ENCODE assay signal across 1 cellular context in genomic region chr2:160506371-160507045, GRCh38.
TF ChIP-seq lines count a peak whose summit lies in the region.

No MANE protein-coding gene starts in this region.

TF ChIP-seq in K562, 482 proteins besides CTCF, POLR2A, EP300 and RAD21:
- TF ChIP-seq MNT (conservative IDR thresholded peaks at IDR 0.05), result no peak
- no peak for TF ChIP-seq ZNF232 (CRISPR knock-in tag; IDR thresholded peaks at IDR 0.05)
- TF ChIP-seq ZFX (CRISPR knock-in tag; IDR thresholded peaks at IDR 0.05), result no peak
- TF ChIP-seq NBN (IDR thresholded peaks at IDR 0.05; ENCODE audit: low read depth), result no peak
- TF ChIP-seq ZNF830 (CRISPR knock-in tag; IDR thresholded peaks at IDR 0.05), result no peak
- TF ChIP-seq TSC22D4 (tag; IDR thresholded peaks at IDR 0.05), result no peak
- TF ChIP-seq UBTF (IDR thresholded peaks at IDR 0.05; ENCODE audit: borderline replicate concordance in 1 of 2, low read depth in 2 of 2, low read length in 2 of 2), result no peak
- TF ChIP-seq ETV5 (CRISPR knock-in tag; IDR thresholded peaks at IDR 0.05; ENCODE audit: low read depth), result no peak
- TF ChIP-seq ZNF592 (IDR thresholded peaks at IDR 0.05), result no peak
- TF ChIP-seq FOSL1 (tag; conservative IDR thresholded peaks at IDR 0.05), result no peak
- TF ChIP-seq GATAD2A (IDR thresholded peaks at IDR 0.05), result no peak
- TF ChIP-seq MITF (IDR thresholded peaks at IDR 0.05), result no peak
TF ChIP-seq in K562: peak in this region for 0.
